Comparison of ENCODE assay signal across 18 cellular contexts in the genomic region with DNA sequence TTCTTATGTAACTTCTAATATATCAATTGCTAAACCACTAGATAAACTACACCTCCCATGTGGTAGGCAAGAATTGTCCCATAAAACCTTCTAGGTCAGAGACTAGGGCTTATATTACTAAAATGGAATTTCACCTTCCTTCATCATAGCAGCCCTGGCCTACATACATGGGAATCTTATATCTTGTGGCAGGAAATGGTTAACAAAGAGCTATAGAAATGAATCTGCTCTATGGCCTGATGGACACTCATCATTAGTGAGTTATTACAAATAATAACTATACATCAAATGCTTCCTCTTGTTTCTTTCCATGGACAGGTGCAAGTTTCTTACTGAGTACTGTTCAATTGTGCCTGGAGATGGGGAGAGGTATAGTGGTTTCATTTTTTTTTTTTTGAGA.
DNase-seq lines count a peak whose midpoint lies in the region; ATAC-seq and TF ChIP-seq lines count a peak whose summit lies in the region.
"Had no signal": no experiment of that assay in that cellular context is flagged by ENCODE, and none has a peak within 500 bp of the region (broad histone marks: within the 10 kb centered on the region; RNA-seq: fewer than 3 reads in every experiment).

No MANE protein-coding gene starts in this region.

- H3K4me3 Mint-ChIP-seq in Caco-2 (ENCODE audit: unreplicated experiment), result no peak overlapping the region
- H3K4me3 Mint-ChIP-seq: CD14-positive monocyte; CD8-positive, alpha-beta T cell; GM23338; IgD-negative memory B cell had no signal

- H3K27ac Mint-ChIP-seq in Caco-2 (ENCODE audit: unreplicated experiment), result no peak overlapping the region
- H3K27ac Mint-ChIP-seq: CD14-positive monocyte; CD8-positive, alpha-beta T cell; GM23338 had no signal

- H3K4me1 Mint-ChIP-seq in Caco-2 (ENCODE audit: low read depth, unreplicated experiment), result peaks cover 32% of the 10 kb centered on the region
- H3K4me1 Mint-ChIP-seq: GM23338 had no signal

- H2BK15ac ChIP-seq in mesendoderm (replicated peaks; ENCODE audit: low read depth), result no peak overlapping the region

- intact Hi-C loops in esophagus muscularis mucosa (cut with DNase I) (no loop called here), Caco-2 (cut with micrococcal nuclease; ENCODE audit: unreplicated experiment) (no loop called here), right cardiac atrium (cut with DNase I) (no loop called here)

- ATAC-seq in HG02884 (IDR thresholded peaks at IDR 0.05; ENCODE audit: unreplicated experiment) (peak; percentile 53), GM21786 (IDR thresholded peaks at IDR 0.05; ENCODE audit: unreplicated experiment) (no peak), right cardiac atrium (no peak)
- ATAC-seq: CD8-positive, alpha-beta T cell; GM23338 had no signal

- H3K9ac ChIP-seq in stomach smooth muscle (ENCODE audit: low read length in 2 of 2) (no peak overlapping the region), mesendoderm (ENCODE audit: low read length) (no peak overlapping the region)
- H3K9ac ChIP-seq: KMS-11 had no signal

- H2AK5ac ChIP-seq in mesendoderm (ENCODE audit: low read length), result no peak overlapping the region

- H3K9me3 ChIP-seq in esophagus muscularis mucosa, result no peaks in the 10 kb centered on the region
- no peaks in the 10 kb centered on the region for H3K9me3 ChIP-seq in stomach smooth muscle (ENCODE audit: control insufficient read depth in 2 of 2, low read length in 2 of 2)
- no peaks in the 10 kb centered on the region for H3K9me3 ChIP-seq in Caco-2
- no peaks in the 10 kb centered on the region for H3K9me3 ChIP-seq in right cardiac atrium (ENCODE audit: control insufficient read depth, low read length)

- H3K4me3 ChIP-seq in GM12865 (ENCODE audit: low read depth, low read length) (no peak overlapping the region), esophagus muscularis mucosa (no peak overlapping the region), stomach smooth muscle (ENCODE audit: low read length in 2 of 2) (no peak overlapping the region), Caco-2 (ENCODE audit: low read depth, low read length) (no peak overlapping the region), mesendoderm (ENCODE audit: low read length) (no peak overlapping the region), right cardiac atrium (ENCODE audit: low read length) (no peak overlapping the region)
- H3K4me3 ChIP-seq: GM23338 had no signal

- H4K8ac ChIP-seq in mesendoderm (ENCODE audit: low read depth, low read length), result no peak overlapping the region

- POLR2A ChIA-PET in Caco-2 (lab: Charles Lee), result no interaction called here

- H2BK120ac ChIP-seq in mesendoderm (ENCODE audit: low read depth, low read length), result no peak overlapping the region

- H3K36me3 Mint-ChIP-seq in Caco-2 (ENCODE audit: insufficient read depth, unreplicated experiment), result peaks cover 37% of the 10 kb centered on the region
- H3K36me3 Mint-ChIP-seq: CD14-positive monocyte; CD8-positive, alpha-beta T cell; IgD-negative memory B cell had no signal

- peaks cover 54 to 93% (median 88%) of the 10 kb centered on the region in 4 donors for H3K4me1 ChIP-seq in esophagus muscularis mucosa
- peaks cover 38% of the 10 kb centered on the region for H3K4me1 ChIP-seq in stomach smooth muscle (ENCODE audit: control insufficient read depth, insufficient read depth, low read length)
- H3K4me1 ChIP-seq in Caco-2, result peaks cover 33% of the 10 kb centered on the region
- peaks cover 4% of the 10 kb centered on the region for H3K4me1 ChIP-seq in mesendoderm (ENCODE audit: control insufficient read depth, low read depth, low read length)
- H3K4me1 ChIP-seq in right cardiac atrium (ENCODE audit: control insufficient read depth, insufficient read depth, low read length), result no peaks in the 10 kb centered on the region

- H2BK5ac ChIP-seq in mesendoderm (ENCODE audit: low read length), result no peak overlapping the region

- no peak for TF ChIP-seq EP300 in esophagus muscularis mucosa (IDR thresholded peaks at IDR 0.05)

- DNase-seq in GM12865 (ENCODE audit: low read depth) (peak; percentile 12), esophagus muscularis mucosa (ENCODE audit: extremely low spot score) (no peak), Caco-2 (no peak), mesendoderm (no peak), right cardiac atrium (no peak)
- DNase-seq: CD8-positive, alpha-beta T cell; COR-L47; DND-41; GDM1; H7 had no signal

- H3K36me3 ChIP-seq in esophagus muscularis mucosa (peaks cover 62 to 100% (median 91%) of the 10 kb centered on the region in 4 donors), stomach smooth muscle (ENCODE audit: control insufficient read depth in 2 of 2, insufficient read depth in 2 of 2, low read length in 2 of 2) (peaks cover 68 to 69% of the 10 kb centered on the region in 2 donors), Caco-2 (ENCODE audit: control insufficient read depth, insufficient read depth, low read length) (peaks cover 8% of the 10 kb centered on the region), mesendoderm (ENCODE audit: control insufficient read depth, insufficient read depth, low read length) (no peaks in the 10 kb centered on the region)

- no peak overlapping the region for H3K4me2 ChIP-seq in mesendoderm (ENCODE audit: low read length)
- H3K4me2 ChIP-seq: GM23338, KMS-11 had no signal

- H3K56ac ChIP-seq in mesendoderm (ENCODE audit: low read length), result no peak overlapping the region

- peak overlapping the region; percentile 50 to 69 (median 64) for H3K27ac ChIP-seq in esophagus muscularis mucosa (replicated peaks in 1 of 4)
- peak overlapping the region; percentile 41 for H3K27ac ChIP-seq in stomach smooth muscle (ENCODE audit: low read length)
- no peak overlapping the region for H3K27ac ChIP-seq in mesendoderm (ENCODE audit: low read depth, low read length)
- no peak overlapping the region for H3K27ac ChIP-seq in right cardiac atrium (ENCODE audit: low read length)
- H3K27ac ChIP-seq: 22Rv1, KMS-11 had no signal

- TF ChIP-seq CTCF in GM12865 (IDR thresholded peaks at IDR 0.05; ENCODE audit: insufficient read depth, low read depth, low read length, missing control alignments) (no peak), esophagus muscularis mucosa (IDR thresholded peaks at IDR 0.05) (no peak), Caco-2 (IDR thresholded peaks at IDR 0.05; ENCODE audit: insufficient read depth in 1 of 2, low read depth in 1 of 2, low read length in 1 of 2, severe bottlenecking in 1 of 2, unreplicated experiment in 1 of 2) (no peak)

- H3K79me2 ChIP-seq in mesendoderm (ENCODE audit: control insufficient read depth, insufficient read depth, low read length), result no peaks in the 10 kb centered on the region

- H3K27me3 ChIP-seq in esophagus muscularis mucosa, result no peaks in the 10 kb centered on the region
- no peaks in the 10 kb centered on the region for H3K27me3 ChIP-seq in stomach smooth muscle (ENCODE audit: control insufficient read depth in 1 of 2, insufficient read depth in 2 of 2, low read length in 2 of 2)
- H3K27me3 ChIP-seq in Caco-2 (replicated peaks; ENCODE audit: control insufficient read depth, insufficient read depth, low read length), result no peaks in the 10 kb centered on the region
- H3K27me3 ChIP-seq in mesendoderm (ENCODE audit: insufficient read depth, low read length, poor library complexity), result no peaks in the 10 kb centered on the region
- H3K27me3 ChIP-seq in right cardiac atrium (ENCODE audit: control insufficient read depth, insufficient read depth), result no peaks in the 10 kb centered on the region

- CTCF ChIA-PET in Caco-2 (lab: Charles Lee), result interaction anchor here (0.7 to 1.1 kb wide), 2 partner anchors 10 to 47 kb away, joined by 3 to 4 read pairs; no protein-coding TSS in a partner anchor

- no peak overlapping the region for H3K18ac ChIP-seq in mesendoderm (ENCODE audit: low read length)

- H3K4ac ChIP-seq in mesendoderm (ENCODE audit: low read depth, low read length), result no peak overlapping the region

- H3K9me3 Mint-ChIP-seq in Caco-2 (ENCODE audit: unreplicated experiment), result no peaks in the 10 kb centered on the region
- H3K9me3 Mint-ChIP-seq: CD14-positive monocyte; CD8-positive, alpha-beta T cell; GM23338 had no signal

- no peaks in the 10 kb centered on the region for H3K27me3 Mint-ChIP-seq in Caco-2 (ENCODE audit: insufficient read depth, unreplicated experiment)

- TF ChIP-seq POLR2A in esophagus muscularis mucosa (IDR thresholded peaks at IDR 0.05; ENCODE audit: low read depth), result no peak

- H3K23ac ChIP-seq in mesendoderm (ENCODE audit: low read length), result no peak overlapping the region

- no peaks in the 10 kb centered on the region for H3K79me1 ChIP-seq in mesendoderm (ENCODE audit: low read length)

- H4K5ac ChIP-seq in mesendoderm (ENCODE audit: low read length), result no peak overlapping the region

- no TSS peak for BruUV-seq in Caco-2 (replicated peaks; lab: Mats Ljungman, UMichigan)

Comparison
In these comparisons a context has a peak if more than half of its experiments do, and no peak if none do; other contexts are left out.
1. H3K27ac ChIP-seq: peak in esophagus muscularis mucosa (4 of 4) and stomach smooth muscle (single experiment); none in mesendoderm (single experiment) and right cardiac atrium (single experiment).